19 cellular contexts compared by ENCODE assay signal in genomic region chr2:144049137-144049536, GRCh38.
DNase-seq lines count a peak whose midpoint lies in the region; ATAC-seq, FAIRE-seq and TF ChIP-seq lines count a peak whose summit lies in the region.
"Had no signal": no experiment of that assay in that cellular context is flagged by ENCODE, and none has a peak within 500 bp of the region (broad histone marks: within the 10 kb centered on the region; RNA-seq: fewer than 3 reads in every experiment).

No MANE protein-coding gene starts in this region.

- no peak overlapping the region for H3K9ac ChIP-seq in BLaER1
- H3K9ac ChIP-seq in SK-N-MC (ENCODE audit: insufficient read length), result no peak overlapping the region
- no peak overlapping the region for H3K9ac ChIP-seq in smooth muscle cell (ENCODE audit: low read depth)
- H3K9ac ChIP-seq: BLaER1 treated with 17β-estradiol and CSF1 and Interleukin-3, amounts not matched to agents 10 nM and 100 nM had no signal

- H3K79me2 ChIP-seq in smooth muscle cell (ENCODE audit: low read depth), result no peaks in the 10 kb centered on the region

- no peaks in the 10 kb centered on the region for H3K36me3 ChIP-seq in BLaER1
- H3K36me3 ChIP-seq in SK-N-MC (ENCODE audit: insufficient read depth, low read length), result no peaks in the 10 kb centered on the region
- H3K36me3 ChIP-seq in smooth muscle cell (ENCODE audit: low read depth), result no peaks in the 10 kb centered on the region
- no peaks in the 10 kb centered on the region for H3K36me3 ChIP-seq in small intestine (ENCODE audit: control insufficient read depth in 2 of 2, insufficient read depth in 2 of 2, low read length in 2 of 2)
- H3K36me3 ChIP-seq: BLaER1 treated with 17β-estradiol and CSF1 and Interleukin-3, amounts not matched to agents 10 nM and 100 nM had no signal

- H3K4me1 ChIP-seq in BLaER1 (peaks cover 11% of the 10 kb centered on the region), smooth muscle cell (ENCODE audit: low read depth) (peaks cover 4% of the 10 kb centered on the region), small intestine (ENCODE audit: control insufficient read depth in 2 of 2, insufficient read depth in 1 of 2, low read depth in 1 of 2, low read length in 1 of 2) (peaks cover 0 to 3% of the 10 kb centered on the region in 2 donors)

- no peaks in the 10 kb centered on the region for H3K9me3 ChIP-seq in BLaER1
- no peaks in the 10 kb centered on the region for H3K9me3 ChIP-seq in SK-N-MC (ENCODE audit: low read depth, low read length)
- no peaks in the 10 kb centered on the region for H3K9me3 ChIP-seq in smooth muscle cell (replicated peaks; ENCODE audit: low read depth)
- H3K9me3 ChIP-seq in small intestine (ENCODE audit: control insufficient read depth, low read depth), result no peaks in the 10 kb centered on the region
- H3K9me3 ChIP-seq: BLaER1 treated with 17β-estradiol and CSF1 and Interleukin-3, amounts not matched to agents 10 nM and 100 nM had no signal

- H4K20me1 ChIP-seq in BLaER1 (no peaks in the 10 kb centered on the region), smooth muscle cell (ENCODE audit: low read depth) (no peaks in the 10 kb centered on the region)
- H4K20me1 ChIP-seq: BLaER1 treated with 17β-estradiol and CSF1 and Interleukin-3, amounts not matched to agents 10 nM and 100 nM had no signal

- ATAC-seq in GM19463 (IDR thresholded peaks at IDR 0.05; ENCODE audit: unreplicated experiment), result no peak
- ATAC-seq: CD8-positive, alpha-beta T cell had no signal

- TF ChIP-seq CTCF in smooth muscle cell (IDR thresholded peaks at IDR 0.05; ENCODE audit: borderline replicate concordance, insufficient read depth, poor library complexity, severe bottlenecking), result no peak

- 67% methylated on average over 3 of the region's 3 CpGs for WGBS in smooth muscle cell (ENCODE audit: low lambda C conversion rate)
- 69 to 79% (median 76%) methylated on average over 3 of the region's 3 CpGs for WGBS in small intestine, 3 donors

- H3F3A ChIP-seq in smooth muscle cell (ENCODE audit: low read depth), result no peaks in the 10 kb centered on the region

- H3K4me3 ChIP-seq in BLaER1 (no peak overlapping the region), SK-N-MC (no peak overlapping the region; the same call in 1 of the 2 replicates), smooth muscle cell (no peak overlapping the region), small intestine (ENCODE audit: low read depth in 1 of 2, low read length in 2 of 2) (no peak overlapping the region)
- H3K4me3 ChIP-seq: BLaER1 treated with 17β-estradiol and CSF1 and Interleukin-3, amounts not matched to agents 10 nM and 100 nM had no signal

- no peak for DNase-seq in SK-N-MC (ENCODE audit: low read depth, low spot score)
- peak; percentile 46 for DNase-seq in myocyte (ENCODE audit: low read depth)
- no peak for DNase-seq in smooth muscle cell (lab: John Stamatoyannopoulos, UW; ENCODE audit: unreplicated experiment)
- DNase-seq in GDM1 (lab: John Stamatoyannopoulos, UW), result no peak
- DNase-seq in small intestine, result no peak
- DNase-seq: 8988T; Calu3; CD8-positive, alpha-beta T cell; DMS 273 treated with DMSO at 0.1 percent for 48 hours; DMS53; DND-41; EL; GOT3; H7; IMR-90 had no signal

- H3K4me2 ChIP-seq in BLaER1 (peak overlapping the region; percentile 35), smooth muscle cell (peak overlapping the region; percentile 27)

- H3K27me3 ChIP-seq in BLaER1 (no peaks in the 10 kb centered on the region), smooth muscle cell (ENCODE audit: low read depth) (no peaks in the 10 kb centered on the region), small intestine (ENCODE audit: control insufficient read depth in 2 of 2, insufficient read depth in 2 of 2, low read length in 2 of 2) (no peaks in the 10 kb centered on the region)
- H3K27me3 ChIP-seq: BLaER1 treated with 17β-estradiol and CSF1 and Interleukin-3, amounts not matched to agents 10 nM and 100 nM had no signal

- no peak overlapping the region for H2AFZ ChIP-seq in smooth muscle cell (ENCODE audit: low read depth)

- H3K27ac ChIP-seq in BLaER1 (no peak overlapping the region), SK-N-MC (peak overlapping the region; percentile 63; the same call in 1 of the 2 replicates), smooth muscle cell (ENCODE audit: low read depth) (no peak overlapping the region), small intestine (ENCODE audit: low read depth in 1 of 2, low read length in 1 of 2) (no peak overlapping the region)
- H3K27ac ChIP-seq: BLaER1 treated with 17β-estradiol and CSF1 and Interleukin-3, amounts not matched to agents 10 nM and 100 nM had no signal

- no peak for FAIRE-seq in small intestine (lab: Jason Lieb, UNC)
- FAIRE-seq: HTR-8/SVneo had no signal
